8 cellular contexts compared by ENCODE assay signal in genomic region chr7:55365680-55366460, GRCh38. TPM values are rescaled to one million over a fixed set of nuclear protein-coding genes. Genes with fewer than 3 reads are reported as not detected.
DNase-seq lines count a peak whose midpoint lies in the region; ATAC-seq and TF ChIP-seq lines count a peak whose summit lies in the region.

No MANE protein-coding gene starts in this region.

- H3K9me3 Mint-ChIP-seq in chondrocyte (ENCODE audit: low read depth) = no peaks in the 10 kb centered on the region

- peaks cover 27% of the 10 kb centered on the region for H3K4me1 Mint-ChIP-seq in chondrocyte (ENCODE audit: low read depth)

- TF ChIP-seq CTCF in chondrocyte (IDR thresholded peaks at IDR 0.05) = peak; percentile 70

- ATAC-seq in GM19043 (IDR thresholded peaks at IDR 0.05; ENCODE audit: low read depth, unreplicated experiment) = peak; percentile 77
- peak; percentile 86 for ATAC-seq in HG03354 (IDR thresholded peaks at IDR 0.05; ENCODE audit: poor library complexity, severe bottlenecking, unreplicated experiment)

- H3K27ac Mint-ChIP-seq in chondrocyte (ENCODE audit: unreplicated experiment) = peak overlapping the region; percentile 98

- DNase-seq in Ammon's horn (ENCODE audit: low spot score) = peak; percentile 96
- DNase-seq in NCI-H446 treated with DMSO at 0.1 percent for 48 hours (lab: John Stamatoyannopoulos, UW) = peak; percentile 90
- peak; percentile 93 for DNase-seq in activated CD4-positive, alpha-beta T cell treated with anti-CD3 and anti-CD28 coated beads for 1 hour
- DNase-seq in chondrocyte (ENCODE audit: low spot score) = peak; percentile 98
- peak; percentile 90 for DNase-seq in kidney glomerular epithelial cell (lab: John Stamatoyannopoulos, UW)
- DNase-seq in stimulated activated CD4-positive, alpha-beta T cell treated with anti-CD3 and anti-CD28 coated beads, Interleukin-15, amount 100 ng/mL, for 48 hours (ENCODE audit: low read depth in 2 of 2) = peak; percentile 89

- no peaks in the 10 kb centered on the region for H3K27me3 Mint-ChIP-seq in chondrocyte (ENCODE audit: low read depth)

- no peaks in the 10 kb centered on the region for H3K36me3 Mint-ChIP-seq in chondrocyte (ENCODE audit: low read depth)

- peak overlapping the region; percentile 90 for H3K4me3 Mint-ChIP-seq in chondrocyte (ENCODE audit: unreplicated experiment)

RNA-seq across cellular contexts. Expression of gene LANCL2, which starts 0.7 kb away (rescaled TPM):
- 13.9 to 21.3 TPM (median 20.4 TPM) in 3 replicates for total RNA-seq in chondrocyte

Comparison
In these comparisons a context has a peak if more than half of its experiments do, and no peak if none do; other contexts are left out.
1. Peak in every context shown above with its lines: DNase-seq and ATAC-seq.